In the genomic region with DNA sequence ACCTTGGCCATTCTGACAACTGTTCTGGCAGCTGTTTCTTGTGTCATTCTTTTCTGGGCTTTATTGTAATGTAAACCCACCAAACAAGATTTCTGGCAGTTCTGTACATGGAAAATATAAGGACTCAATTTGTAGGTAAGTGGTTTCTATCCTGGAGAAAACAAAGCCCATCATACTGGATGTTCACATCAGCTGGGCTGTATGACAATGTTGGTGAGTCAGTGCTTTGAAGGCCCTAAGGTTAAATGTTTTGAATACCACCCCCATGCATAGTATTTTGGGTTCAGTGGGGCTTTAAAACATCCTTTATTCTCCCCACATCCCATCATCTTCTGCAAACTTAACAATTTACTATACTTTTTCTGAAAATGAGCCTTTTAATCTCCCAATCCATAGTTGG, we compare ENCODE assay signal across 26 cellular contexts. TPM values are rescaled to one million over a fixed set of nuclear protein-coding genes. Genes with fewer than 3 reads are reported as not detected.
"Had no signal": no experiment of that assay in that cellular context is flagged by ENCODE, and none has a peak within 500 bp of the region (broad histone marks: within the 10 kb centered on the region; RNA-seq: fewer than 3 reads in every experiment).

No MANE protein-coding gene starts in this region.

- H3K9me3 ChIP-seq: neutrophil, ovary, testis, transverse colon had no signal

- H3K27ac ChIP-seq: cardiac muscle cell, coronary artery, neutrophil, ovary, skin epidermis, testis, transverse colon, VCaP had no signal

- H3K4me1 ChIP-seq: testis, transverse colon had no signal

- DNase-seq: activated CD4-positive, alpha-beta T cell treated with anti-CD3 and anti-CD28 coated beads for 4 hours; activated CD4-positive, alpha-beta T cell treated with anti-CD3 and anti-CD28 coated beads, Interleukin-2, amount 50 U/mL, for 48 hours; activated CD8-positive, alpha-beta memory T cell treated with anti-CD3 and anti-CD28 coated beads for 24 hours; activated effector memory CD4-positive, alpha-beta T cell treated with Interleukin-2 at 50 U/mL for 16 hours; activated naive CD4-positive, alpha-beta T cell treated with Interleukin-2 at 50 U/mL for 16 hours; anterior cingulate cortex; cerebellar nuclear complex; dorsolateral prefrontal cortex; effector memory CD4-positive, alpha-beta T cell; naive B cell; nephron progenitor cell; ovary; retina; stimulated activated CD4-positive, alpha-beta T cell treated with anti-CD3 and anti-CD28 coated beads, Interleukin-12 subunit alpha, Interleukin-12 subunit beta, amount 100 ng/mL, for 4 hours; stimulated activated CD4-positive, alpha-beta T cell treated with anti-CD3 and anti-CD28 coated beads, Interleukin-4, amount 100 ng/mL, for 1 hour; stimulated activated naive CD8-positive, alpha-beta T cell treated with anti-CD3 and anti-CD28 coated beads, Interleukin-15, Interleukin-2, amounts not matched to agents 100 U/mL and 50 U/mL, for 24 hours; testis; transverse colon had no signal

- H3K4me3 ChIP-seq: cardiac muscle cell, coronary artery, lung, ovary, skin epidermis, testis, transverse colon had no signal

- H3K27me3 ChIP-seq: cardiac muscle cell, dorsolateral prefrontal cortex, neutrophil, ovary, testis, transverse colon had no signal

- ATAC-seq: left lobe of liver; sciatic nerve; stimulated activated naive CD8-positive, alpha-beta T cell treated with anti-CD3 and anti-CD28 coated beads, Interleukin-15, Interleukin-2, amounts not matched to agents 100 U/mL and 50 U/mL, for 24 hours had no signal

- H3K36me3 ChIP-seq: cardiac muscle cell, neutrophil, ovary, transverse colon had no signal

RNA-seq across cellular contexts. Expression of gene SH3GL2, which starts 52.5 kb away (rescaled TPM):
- total RNA-seq: left lobe of liver had no signal
- polyA plus RNA-seq: cardiac muscle cell had no signal
